In the genomic region with DNA sequence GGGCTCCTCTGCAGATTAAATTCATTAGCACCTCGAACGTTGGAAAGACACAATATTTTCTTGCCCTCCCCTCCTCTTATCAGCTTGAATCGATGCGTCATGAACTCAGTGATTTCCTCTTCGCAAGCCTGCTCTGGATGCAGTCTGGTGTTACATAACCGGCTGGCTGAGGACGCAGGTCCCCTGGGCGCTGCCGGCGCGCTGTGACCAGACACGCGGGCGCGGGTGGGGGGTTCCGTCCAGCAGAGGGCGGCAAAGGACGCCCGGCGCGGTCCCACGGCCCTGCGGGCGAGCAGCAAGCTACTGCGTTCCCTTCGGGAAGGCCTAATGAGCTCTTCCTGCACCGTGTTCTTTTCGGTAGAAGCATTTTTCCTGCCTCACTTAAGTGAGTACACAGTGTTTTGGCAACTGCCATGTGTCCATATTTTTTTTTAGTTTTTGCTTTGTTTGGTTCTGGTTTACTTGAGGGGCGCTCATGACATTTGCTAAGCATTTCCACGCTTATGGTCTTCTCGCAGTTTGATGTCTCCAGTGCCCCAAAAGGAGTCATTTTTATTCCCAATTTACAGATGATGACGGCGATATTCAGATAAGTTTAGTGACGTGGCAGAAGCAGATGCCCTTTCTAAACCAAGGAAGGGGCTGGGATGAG, we compare ENCODE assay signal across 8 cellular contexts.
DNase-seq lines count a peak whose midpoint lies in the region; ATAC-seq and TF ChIP-seq lines count a peak whose summit lies in the region.

No MANE protein-coding gene starts in this region.

- WGBS in adrenal gland, 4 donors, result 12 to 21% (median 15%) methylated on average over 20 to 34 of the region's 34 CpGs
- WGBS in heart right ventricle, 2 donors, result 11 to 12% methylated on average over 34 of the region's 34 CpGs
- WGBS in psoas muscle, 3 donors, result 9 to 10% (median 9%) methylated on average over 34 of the region's 34 CpGs

- no peaks in the 10 kb centered on the region for H3K9me3 ChIP-seq in adrenal gland (replicated peaks in 1 of 3)
- H3K9me3 ChIP-seq in heart right ventricle, result no peaks in the 10 kb centered on the region
- H3K9me3 ChIP-seq in psoas muscle, result no peaks in the 10 kb centered on the region
- H3K9me3 ChIP-seq in uterus, result no peaks in the 10 kb centered on the region

- intact Hi-C loops in adrenal gland (cut with DNase I), result loop anchor here (5.0 kb wide), 4 partner anchors 102 to 237 kb away; no protein-coding TSS in a partner anchor
- intact Hi-C loops in heart right ventricle (cut with DNase I), result loop anchor here (1.0 to 10.0 kb wide), 18 partner anchors 102 to 575 kb away; a partner anchor contains a TSS
- intact Hi-C loops in psoas muscle (cut with DNase I), result loop anchor here (1.0 to 10.0 kb wide), 6 partner anchors 103 to 315 kb away; no protein-coding TSS in a partner anchor
- intact Hi-C loops in uterus (cut with DNase I; ENCODE audit: low total_unique reads), result loop anchor here (5.0 to 10.0 kb wide), 2 partner anchors 105 to 247 kb away; no protein-coding TSS in a partner anchor

- no peaks in the 10 kb centered on the region for H3K27me3 ChIP-seq in adrenal gland
- H3K27me3 ChIP-seq in heart right ventricle, result peaks cover 0 to 5% (median 0%) of the 10 kb centered on the region in 7 donors
- H3K27me3 ChIP-seq in psoas muscle (ENCODE audit: insufficient read depth in 3 of 3, low read length in 2 of 3), result no peaks in the 10 kb centered on the region
- H3K27me3 ChIP-seq in uterus, result no peaks in the 10 kb centered on the region

- H3K27ac ChIP-seq in adrenal gland, result peak overlapping the region in 4 of 5 donors; percentile 10 to 61 (median 30)
- H3K27ac ChIP-seq in heart right ventricle, result peak overlapping the region in 5 of 10 donors; percentile 24 to 60 (median 45)
- no peak overlapping the region for H3K27ac ChIP-seq in psoas muscle
- H3K27ac ChIP-seq in uterus, result peak overlapping the region; percentile 52 to 66

- TF ChIP-seq CTCF in GM12873 (IDR thresholded peaks at IDR 0.05; ENCODE audit: insufficient read depth, low read depth, low read length, missing control alignments) (peak; percentile 94), adrenal gland (IDR thresholded peaks at IDR 0.05) (peak; percentile 91 to 98 (median 96)), heart right ventricle (IDR thresholded peaks at IDR 0.05) (peak; percentile 94 to 100 (median 99)), psoas muscle (IDR thresholded peaks at IDR 0.05) (peak; percentile 98), uterus (IDR thresholded peaks at IDR 0.05) (peak; percentile 97 to 100 (median 97))

- peaks cover 9 to 38% of the 10 kb centered on the region in 2 donors for H3K4me1 ChIP-seq in adrenal gland (replicated peaks in 1 of 2)
- peaks cover 0 to 32% (median 23%) of the 10 kb centered on the region in 9 donors for H3K4me1 ChIP-seq in heart right ventricle
- H3K4me1 ChIP-seq in psoas muscle, result peaks cover 20% of the 10 kb centered on the region
- H3K4me1 ChIP-seq in uterus, result peaks cover 0 to 4% of the 10 kb centered on the region in 2 donors

- H3K36me3 ChIP-seq in adrenal gland (replicated peaks in 1 of 2) (no peaks in the 10 kb centered on the region), heart right ventricle (no peaks in the 10 kb centered on the region), psoas muscle (ENCODE audit: insufficient read depth in 1 of 2, low read depth in 1 of 2) (no peaks in the 10 kb centered on the region), uterus (no peaks in the 10 kb centered on the region)

- ATAC-seq in HG02678 (IDR thresholded peaks at IDR 0.05; ENCODE audit: unreplicated experiment), result peak; percentile 97
- peak; percentile 96 to 98 (median 98) for ATAC-seq in heart right ventricle
- peak; percentile 97 to 99 (median 98) for ATAC-seq in psoas muscle

- H3K4me3 ChIP-seq in adrenal gland (peak overlapping the region in 1 of 4 donors; percentile 16), heart right ventricle (peak overlapping the region in 7 of 10 donors; percentile 5 to 38 (median 26)), psoas muscle (peak overlapping the region; percentile 19), uterus (peak overlapping the region in 1 of 2 donors; percentile 5)

- peak in 1 of 2 donors; percentile 29 for TF ChIP-seq POLR2A in adrenal gland (IDR thresholded peaks at IDR 0.05)
- TF ChIP-seq POLR2A in uterus (IDR thresholded peaks at IDR 0.05), result peak in 1 of 2 donors; percentile 35

- peak; percentile 64 for DNase-seq in NCI-H1105 treated with DMSO at 0.1 percent for 48 hours (lab: John Stamatoyannopoulos, UW)
- DNase-seq in SW480 (ENCODE audit: low spot score), result peak; percentile 69
- DNase-seq in adrenal gland, result peak; percentile 95 to 98 (median 96)
- DNase-seq in heart right ventricle, result peak; percentile 91 to 94
- DNase-seq in psoas muscle, result peak; percentile 91 to 95
- DNase-seq in uterus, result peak; percentile 87 to 95
